In the genomic region with DNA sequence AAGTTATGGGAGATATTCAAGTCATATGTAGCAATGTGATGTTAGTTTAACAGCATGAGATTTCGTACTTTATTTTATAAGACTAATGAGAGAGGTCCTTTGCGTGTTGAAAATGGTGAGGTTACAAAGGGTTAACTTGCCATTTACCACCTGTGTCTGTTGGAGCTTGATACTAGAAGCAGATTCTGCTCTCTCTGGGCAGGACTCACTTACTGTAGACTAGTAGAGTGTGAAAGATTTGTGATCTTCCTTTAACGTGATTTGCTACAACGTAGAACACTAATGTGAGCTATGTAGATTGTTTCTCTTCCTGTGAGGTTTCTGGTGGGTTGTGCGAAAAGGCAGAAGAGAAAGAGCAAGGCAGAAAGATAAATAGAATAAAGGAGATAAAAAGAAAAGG, we compare ENCODE assay signal across 18 cellular contexts. TPM values are rescaled to one million over a fixed set of nuclear protein-coding genes. Genes with fewer than 3 reads are reported as not detected.
A peak's percentile ranks its signal among the peaks of the same experiment; 100 is the strongest.
DNase-seq lines count a peak whose midpoint lies in the region; ATAC-seq, FAIRE-seq and TF ChIP-seq lines count a peak whose summit lies in the region.
"Had no signal": no experiment of that assay in that cellular context is flagged by ENCODE, and none has a peak within 500 bp of the region (broad histone marks: within the 10 kb centered on the region; RNA-seq: fewer than 3 reads in every experiment).

No MANE protein-coding gene starts in this region.

- H4K20me1 ChIP-seq in osteoblast (ENCODE audit: insufficient read depth, low read length) (no peaks in the 10 kb centered on the region), neural progenitor cell (ENCODE audit: low read depth) (no peaks in the 10 kb centered on the region)

- H3K9me3 ChIP-seq in osteoblast (ENCODE audit: low read depth, low read length), result no peaks in the 10 kb centered on the region
- no peaks in the 10 kb centered on the region for H3K9me3 ChIP-seq in neural progenitor cell (ENCODE audit: low read depth)
- H3K9me3 ChIP-seq: colonic mucosa, vagina had no signal

- H3K4me3 ChIP-seq in osteoblast (ENCODE audit: insufficient read depth, low read length), result no peak overlapping the region
- H3K4me3 ChIP-seq in neural progenitor cell, result no peak overlapping the region
- H3K4me3 ChIP-seq: colonic mucosa, GM23248, vagina had no signal

- H3K27me3 Mint-ChIP-seq in neural progenitor cell (ENCODE audit: insufficient read depth, low read depth), result peaks cover 2% of the 10 kb centered on the region
- H3K27me3 Mint-ChIP-seq: stimulated activated naive B cell treated with anti-CD40 and anti-IgM and Interleukin-4, amounts not matched to agents 10 μg/mL and 1 μg/mL and 100 μg/mL, for 72 hours had no signal

- no peaks in the 10 kb centered on the region for H3K36me3 Mint-ChIP-seq in neural progenitor cell
- H3K36me3 Mint-ChIP-seq: CD14-positive monocyte; stimulated activated naive B cell treated with anti-CD40 and anti-IgM and Interleukin-4, amounts not matched to agents 10 μg/mL and 1 μg/mL and 100 μg/mL, for 72 hours had no signal

- no peaks in the 10 kb centered on the region for H3K36me3 ChIP-seq in osteoblast (ENCODE audit: insufficient read depth, low read length)
- H3K36me3 ChIP-seq in neural progenitor cell, result no peaks in the 10 kb centered on the region
- H3K36me3 ChIP-seq: colonic mucosa, vagina had no signal

- H3K4me1 ChIP-seq in osteoblast (ENCODE audit: insufficient read depth, low read length) (peaks cover 13% of the 10 kb centered on the region), neural progenitor cell (peaks cover 16% of the 10 kb centered on the region)
- H3K4me1 ChIP-seq: colonic mucosa had no signal

- TF ChIP-seq CTCF in osteoblast (IDR thresholded peaks at IDR 0.05; ENCODE audit: extremely low read depth, low read depth, low read length) (no peak), neural progenitor cell (IDR thresholded peaks at IDR 0.05) (no peak)

- no peaks in the 10 kb centered on the region for H3K27me3 ChIP-seq in osteoblast (ENCODE audit: insufficient read depth, low read length)
- no peaks in the 10 kb centered on the region for H3K27me3 ChIP-seq in neural progenitor cell
- H3K27me3 ChIP-seq: colonic mucosa, vagina had no signal

- peak; percentile 67 for ATAC-seq in GM21786 (IDR thresholded peaks at IDR 0.05; ENCODE audit: unreplicated experiment)
- ATAC-seq: stimulated activated naive B cell treated with anti-CD40 and anti-IgM and Interleukin-4, amounts not matched to agents 10 μg/mL and 1 μg/mL and 100 μg/mL, for 72 hours had no signal

- peaks cover 10% of the 10 kb centered on the region for H3F3A ChIP-seq in neural progenitor cell (ENCODE audit: low read depth)

- H3K27ac Mint-ChIP-seq in neural progenitor cell, result no peak overlapping the region
- H3K27ac Mint-ChIP-seq: CD14-positive monocyte; stimulated activated naive B cell treated with anti-CD40 and anti-IgM and Interleukin-4, amounts not matched to agents 10 μg/mL and 1 μg/mL and 100 μg/mL, for 72 hours had no signal

- no peaks in the 10 kb centered on the region for H3K79me2 ChIP-seq in osteoblast (ENCODE audit: insufficient read depth, low read length)
- no peaks in the 10 kb centered on the region for H3K79me2 ChIP-seq in neural progenitor cell (ENCODE audit: low read depth)

- H3K4me1 Mint-ChIP-seq in neural progenitor cell, result no peaks in the 10 kb centered on the region

- no peaks in the 10 kb centered on the region for H3K9me3 Mint-ChIP-seq in neural progenitor cell
- H3K9me3 Mint-ChIP-seq: CD14-positive monocyte; stimulated activated naive B cell treated with anti-CD40 and anti-IgM and Interleukin-4, amounts not matched to agents 10 μg/mL and 1 μg/mL and 100 μg/mL, for 72 hours had no signal

- peak; percentile 50; the same call in 1 of the 2 replicates for TF ChIP-seq POLR2A in GM12892 (IDR thresholded peaks at IDR 0.05; ENCODE audit: low read depth, low read length)

- H3K9ac ChIP-seq in neural progenitor cell, result no peak overlapping the region
- H3K9ac ChIP-seq: GM23248, KMS-11 had no signal

- FAIRE-seq in GM12892 (lab: Jason Lieb, UNC), result peak; percentile 30

- no peak overlapping the region for H3K4me3 Mint-ChIP-seq in neural progenitor cell
- H3K4me3 Mint-ChIP-seq: CD14-positive monocyte; stimulated activated naive B cell treated with anti-CD40 and anti-IgM and Interleukin-4, amounts not matched to agents 10 μg/mL and 1 μg/mL and 100 μg/mL, for 72 hours had no signal

- H2AFZ ChIP-seq in osteoblast (ENCODE audit: low read length) (peak overlapping the region; percentile 70), neural progenitor cell (replicated peaks) (no peak overlapping the region)
- H2AFZ ChIP-seq: GM23248 had no signal

- H3K4me2 ChIP-seq in osteoblast (ENCODE audit: insufficient read depth, low read length) (peak overlapping the region; percentile 7), neural progenitor cell (no peak overlapping the region)
- H3K4me2 ChIP-seq: KMS-11 had no signal

- DNase-seq in GM12892 (ENCODE audit: insufficient read length) (no peak), NAMALWA (ENCODE audit: low spot score) (peak; percentile 86), osteoblast (ENCODE audit: insufficient read length, low spot score, missing footprints) (no peak), neural progenitor cell (ENCODE audit: low spot score) (no peak), HuH-7 (ENCODE audit: low spot score) (no peak), SHP77 treated with DMSO at 0.1 percent for 48 hours (lab: John Stamatoyannopoulos, UW) (no peak)
- DNase-seq: activated naive CD4-positive, alpha-beta T cell; colonic mucosa; DMS79; GM23248; NCI-H146; NCI-H446; stimulated activated naive B cell treated with anti-CD40 and anti-IgM and Interleukin-4, amounts not matched to agents 10 μg/mL and 1 μg/mL and 100 μg/mL, for 72 hours had no signal

- H3K27ac ChIP-seq in osteoblast (ENCODE audit: low read depth, low read length) (no peak overlapping the region), neural progenitor cell (no peak overlapping the region)
- H3K27ac ChIP-seq: colonic mucosa, GM23248, KMS-11, vagina had no signal

RNA-seq across cellular contexts. Expression of a gene that starts 1.0 kb away (rescaled TPM):
- 21.8 TPM for polyA plus RNA-seq in GM12892 (2012; ENCODE audit: missing spikeins)
- total RNA-seq in osteoblast (1.8 and 2.4 TPM in 2 replicates), neural progenitor cell (ENCODE audit: low replicate concordance) (0.62 TPM in 1 of 2 replicates, not detected in the other)
- total RNA-seq: colonic mucosa, GM23248, SK-MEL-5 had no signal
- polyA plus RNA-seq: CD14-positive monocyte, GM23248 had no signal
